17 cellular contexts compared by ENCODE assay signal in the genomic region with DNA sequence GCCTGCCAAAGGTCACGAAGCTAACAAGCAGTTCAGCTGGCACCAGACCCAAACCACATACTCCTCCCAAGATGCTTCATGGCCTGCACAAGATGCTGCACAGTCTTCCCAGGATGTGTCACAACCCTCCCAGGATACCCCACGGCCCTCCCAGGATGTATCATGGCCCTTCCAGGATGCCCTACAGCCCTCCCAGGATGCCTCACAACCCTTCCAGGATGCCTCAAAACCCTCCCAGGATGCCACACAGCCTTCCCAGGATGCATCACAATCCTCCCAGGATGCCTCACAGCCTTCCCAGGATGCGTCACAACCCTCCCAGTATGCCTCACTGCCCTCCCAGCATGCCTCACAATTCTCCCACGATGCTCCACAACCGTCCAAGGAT.
DNase-seq lines count a peak whose midpoint lies in the region; TF ChIP-seq lines count a peak whose summit lies in the region.
"Had no signal": no experiment of that assay in that cellular context is flagged by ENCODE, and none has a peak within 500 bp of the region (broad histone marks: within the 10 kb centered on the region; RNA-seq: fewer than 3 reads in every experiment).

No MANE protein-coding gene starts in this region.

- intact Hi-C loops in ovary (cut with DNase I): no loop called here

- H3K27me3 Mint-ChIP-seq in neural progenitor cell (ENCODE audit: insufficient read depth, low read depth): peaks cover 10% of the 10 kb centered on the region

- no peaks in the 10 kb centered on the region for H3K79me2 ChIP-seq in neural progenitor cell (ENCODE audit: low read depth)
- H3K79me2 ChIP-seq: hepatocyte had no signal

- no peaks in the 10 kb centered on the region for H4K20me1 ChIP-seq in neural progenitor cell (ENCODE audit: low read depth)

- H3K9ac ChIP-seq in adipocyte (ENCODE audit: low read length) (no peak overlapping the region), neural progenitor cell (no peak overlapping the region)

- no peaks in the 10 kb centered on the region for H3K36me3 Mint-ChIP-seq in neural progenitor cell
- H3K36me3 Mint-ChIP-seq: naive B cell had no signal

- no peak overlapping the region for H3K4me3 ChIP-seq in adipocyte (ENCODE audit: low read length)
- no peak overlapping the region for H3K4me3 ChIP-seq in ovary
- no peak overlapping the region for H3K4me3 ChIP-seq in neural progenitor cell
- H3K4me3 ChIP-seq: hepatocyte, K562, SJCRH30 had no signal

- no peak for TF ChIP-seq POLR2A in ovary (IDR thresholded peaks at IDR 0.05)

- no peak overlapping the region for H3K4me2 ChIP-seq in neural progenitor cell
- H3K4me2 ChIP-seq: hepatocyte had no signal

- H3K36me3 ChIP-seq in adipocyte (ENCODE audit: control insufficient read depth, insufficient read depth, low read length, severe bottlenecking) (no peaks in the 10 kb centered on the region), ovary (no peaks in the 10 kb centered on the region), neural progenitor cell (no peaks in the 10 kb centered on the region)
- H3K36me3 ChIP-seq: SJCRH30 had no signal

- no peaks in the 10 kb centered on the region for H3K27me3 ChIP-seq in adipocyte (replicated peaks; ENCODE audit: control insufficient read depth, insufficient read depth, low read length)
- no peaks in the 10 kb centered on the region for H3K27me3 ChIP-seq in ovary
- no peaks in the 10 kb centered on the region for H3K27me3 ChIP-seq in neural progenitor cell
- H3K27me3 ChIP-seq: hepatocyte, SJCRH30 had no signal

- H3K4me1 ChIP-seq in adipocyte (ENCODE audit: control insufficient read depth, insufficient read depth, low read length) (peaks cover 36% of the 10 kb centered on the region), ovary (ENCODE audit: insufficient read depth) (no peaks in the 10 kb centered on the region), neural progenitor cell (no peaks in the 10 kb centered on the region)

- H3F3A ChIP-seq in neural progenitor cell (ENCODE audit: low read depth): no peaks in the 10 kb centered on the region

- H3K9me3 ChIP-seq in adipocyte (ENCODE audit: control insufficient read depth, low read length) (no peaks in the 10 kb centered on the region), ovary (no peaks in the 10 kb centered on the region), neural progenitor cell (ENCODE audit: low read depth) (no peaks in the 10 kb centered on the region)
- H3K9me3 ChIP-seq: SJCRH30 had no signal

- TF ChIP-seq CTCF in ovary (IDR thresholded peaks at IDR 0.05): no peak
- no peak for TF ChIP-seq CTCF in neural progenitor cell (IDR thresholded peaks at IDR 0.05)

- H3K27ac Mint-ChIP-seq in neural progenitor cell: no peak overlapping the region
- H3K27ac Mint-ChIP-seq: activated T-cell treated with anti-CD3 and anti-CD28 coated beads, Interleukin-2, amount 50 U/mL, for 24 hours had no signal

- H3K27ac ChIP-seq in ovary: no peak overlapping the region
- H3K27ac ChIP-seq in neural progenitor cell: no peak overlapping the region
- H3K27ac ChIP-seq: hepatocyte, SJCRH30 had no signal

- H3K4me1 Mint-ChIP-seq in neural progenitor cell: no peaks in the 10 kb centered on the region
- H3K4me1 Mint-ChIP-seq: naive B cell had no signal

- no peak overlapping the region for H2AFZ ChIP-seq in neural progenitor cell (replicated peaks)
- H2AFZ ChIP-seq: hepatocyte had no signal

- 61 to 70% (median 63%) methylated on average over 5 of the region's 5 CpGs for WGBS in ovary, 3 donors

- no peaks in the 10 kb centered on the region for H3K9me3 Mint-ChIP-seq in neural progenitor cell
- H3K9me3 Mint-ChIP-seq: activated T-cell treated with anti-CD3 and anti-CD28 coated beads, Interleukin-2, amount 50 U/mL, for 24 hours had no signal

- DNase-seq in A172 (ENCODE audit: low spot score) (peak; percentile 38), GOT3 (lab: John Stamatoyannopoulos, UW) (peak; percentile 14), adipocyte (ENCODE audit: low read depth) (peak; percentile 12), hepatic stellate cell (ENCODE audit: low spot score) (peak; percentile 49), NCI-H1092 (lab: John Stamatoyannopoulos, UW) (no peak), cortex of kidney (lab: John Stamatoyannopoulos, UW) (no peak), ovary (no peak), neural progenitor cell (ENCODE audit: low spot score) (no peak)
- DNase-seq: ACHN; activated CD4-positive, alpha-beta T cell treated with anti-CD3 and anti-CD28 coated beads, Interleukin-2, amount 50 U/mL, for 4 hours; activated T-cell treated with anti-CD3 and anti-CD28 coated beads, Interleukin-2, amount 50 U/mL, for 24 hours; Calu3; naive B cell; NCI-H1417 treated with DMSO at 0.1 percent for 48 hours; SJCRH30 had no signal

- no peak overlapping the region for H3K4me3 Mint-ChIP-seq in neural progenitor cell
- H3K4me3 Mint-ChIP-seq: activated T-cell treated with anti-CD3 and anti-CD28 coated beads, Interleukin-2, amount 50 U/mL, for 24 hours; naive B cell had no signal

- TF ChIP-seq EP300 in ovary (IDR thresholded peaks at IDR 0.05): no peak

Comparison
In these comparisons a context has a peak if more than half of its experiments do, and no peak if none do; other contexts are left out.
1. DNase-seq: peak in A172 (single experiment), GOT3 (single experiment), adipocyte (single experiment) and hepatic stellate cell (single experiment); none in NCI-H1092 (single experiment), cortex of kidney (single experiment), ovary (0 of 5) and neural progenitor cell (single experiment).